1 cellular context compared by ENCODE assay signal in the genomic region with DNA sequence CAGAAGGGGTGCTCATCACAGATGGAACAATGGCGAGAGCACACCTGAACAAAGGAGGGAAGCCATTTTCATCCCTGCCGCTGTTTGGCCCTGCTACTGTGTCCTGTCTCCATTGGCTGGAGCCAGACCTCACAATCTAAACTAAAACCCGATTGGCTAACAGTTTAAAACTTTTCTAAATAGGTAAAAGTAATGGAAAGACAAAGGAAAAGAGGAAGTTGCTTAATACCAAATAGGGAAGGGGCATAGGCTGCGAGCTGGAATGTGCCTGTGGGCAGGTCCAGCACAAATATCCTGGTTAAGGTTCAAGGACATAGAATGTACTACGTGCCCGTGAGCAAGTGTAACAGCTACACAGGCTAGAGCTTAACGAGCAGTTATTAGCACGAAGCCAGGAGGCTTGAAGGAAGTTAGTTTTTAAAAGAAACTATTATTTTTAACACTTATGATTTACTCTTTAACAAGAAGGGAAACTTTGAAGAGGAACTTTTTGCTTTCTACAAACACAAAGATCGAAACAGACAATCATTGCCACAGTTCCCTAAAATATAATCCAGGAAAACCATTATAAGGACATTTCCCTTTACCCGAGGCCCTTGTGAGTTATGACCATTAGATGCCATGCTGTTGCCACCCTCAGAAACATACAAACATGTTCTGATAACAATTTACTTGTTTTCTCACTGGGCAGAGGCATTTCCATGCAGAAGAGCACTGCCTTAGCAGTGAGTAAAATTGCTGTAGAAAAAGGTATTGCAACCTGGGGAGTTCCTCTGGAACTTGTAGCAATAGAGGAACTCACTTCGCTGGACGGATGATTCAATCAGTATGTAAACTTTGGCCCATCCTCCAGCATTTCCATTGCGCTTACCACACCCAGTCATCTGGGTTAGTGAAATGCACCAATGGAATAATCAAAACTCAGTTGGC.
TF ChIP-seq lines count a peak whose summit lies in the region.

No MANE protein-coding gene starts in this region.

TF ChIP-seq in K562, 482 proteins besides CTCF, POLR2A, EP300 and RAD21 (continued from another document and continues in another):
- TF ChIP-seq, protein P1, sequence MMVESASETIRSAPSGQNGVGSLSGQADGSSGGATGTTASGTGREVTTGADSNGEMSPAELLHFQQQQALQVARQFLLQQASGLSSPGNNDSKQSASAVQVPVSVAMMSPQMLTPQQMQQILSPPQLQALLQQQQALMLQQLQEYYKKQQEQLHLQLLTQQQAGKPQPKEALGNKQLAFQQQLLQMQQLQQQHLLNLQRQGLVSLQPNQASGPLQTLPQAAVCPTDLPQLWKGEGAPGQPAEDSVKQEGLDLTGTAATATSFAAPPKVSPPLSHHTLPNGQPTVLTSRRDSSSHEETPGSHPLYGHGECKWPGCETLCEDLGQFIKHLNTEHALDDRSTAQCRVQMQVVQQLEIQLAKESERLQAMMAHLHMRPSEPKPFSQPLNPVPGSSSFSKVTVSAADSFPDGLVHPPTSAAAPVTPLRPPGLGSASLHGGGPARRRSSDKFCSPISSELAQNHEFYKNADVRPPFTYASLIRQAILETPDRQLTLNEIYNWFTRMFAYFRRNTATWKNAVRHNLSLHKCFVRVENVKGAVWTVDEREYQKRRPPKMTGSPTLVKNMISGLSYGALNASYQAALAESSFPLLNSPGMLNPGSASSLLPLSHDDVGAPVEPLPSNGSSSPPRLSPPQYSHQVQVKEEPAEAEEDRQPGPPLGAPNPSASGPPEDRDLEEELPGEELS (CRISPR knock-in tag; IDR thresholded peaks at IDR 0.05; ENCODE audit: borderline replicate concordance), result no peak
- TF ChIP-seq KAT2B (IDR thresholded peaks at IDR 0.05; ENCODE audit: low read depth, low read length), result no peak
- no peak for TF ChIP-seq RBM25 (IDR thresholded peaks at IDR 0.05; ENCODE audit: low read depth, low read length, severe bottlenecking)
- peak; percentile 62; the same call in 1 of the 2 replicates for TF ChIP-seq SMARCC2 (IDR thresholded peaks at IDR 0.05; ENCODE audit: low read depth)
- TF ChIP-seq ZKSCAN1 (IDR thresholded peaks at IDR 0.05; ENCODE audit: low read depth, low read length), result no peak
- TF ChIP-seq TAF15 (IDR thresholded peaks at IDR 0.05; ENCODE audit: low read depth, low read length), result no peak
- no peak for TF ChIP-seq ZNF143 (CRISPR knock-in tag; IDR thresholded peaks at IDR 0.05)
- TF ChIP-seq NR1H2 (CRISPR knock-in tag; IDR thresholded peaks at IDR 0.05), result no peak
- TF ChIP-seq RBFOX2 (IDR thresholded peaks at IDR 0.05; ENCODE audit: low read depth, low read length), result peak; percentile 30; the same call in 1 of the 2 replicates
- no peak for TF ChIP-seq TGIF2 (CRISPR knock-in tag; IDR thresholded peaks at IDR 0.05)
- no peak for TF ChIP-seq ZNF561 (CRISPR knock-in tag; conservative IDR thresholded peaks at IDR 0.05)
- TF ChIP-seq TBL1XR1 (IDR thresholded peaks at IDR 0.05; ENCODE audit: low read length in 2 of 2), result peak in 1 of 2 experiments; percentile 20; a peak in 1 of 4 replicates
- no peak for TF ChIP-seq IRF2 (CRISPR knock-in tag; IDR thresholded peaks at IDR 0.05)
- no peak for TF ChIP-seq ZNF274 (IDR thresholded peaks at IDR 0.05; ENCODE audit: borderline replicate concordance, low read depth, low read length)
- TF ChIP-seq NFATC3 (IDR thresholded peaks at IDR 0.05), result no peak
- no peak for TF ChIP-seq ZZZ3 (IDR thresholded peaks at IDR 0.05)
- TF ChIP-seq ZNF76 (CRISPR knock-in tag; IDR thresholded peaks at IDR 0.05; ENCODE audit: borderline replicate concordance), result no peak
- TF ChIP-seq, protein P2, sequence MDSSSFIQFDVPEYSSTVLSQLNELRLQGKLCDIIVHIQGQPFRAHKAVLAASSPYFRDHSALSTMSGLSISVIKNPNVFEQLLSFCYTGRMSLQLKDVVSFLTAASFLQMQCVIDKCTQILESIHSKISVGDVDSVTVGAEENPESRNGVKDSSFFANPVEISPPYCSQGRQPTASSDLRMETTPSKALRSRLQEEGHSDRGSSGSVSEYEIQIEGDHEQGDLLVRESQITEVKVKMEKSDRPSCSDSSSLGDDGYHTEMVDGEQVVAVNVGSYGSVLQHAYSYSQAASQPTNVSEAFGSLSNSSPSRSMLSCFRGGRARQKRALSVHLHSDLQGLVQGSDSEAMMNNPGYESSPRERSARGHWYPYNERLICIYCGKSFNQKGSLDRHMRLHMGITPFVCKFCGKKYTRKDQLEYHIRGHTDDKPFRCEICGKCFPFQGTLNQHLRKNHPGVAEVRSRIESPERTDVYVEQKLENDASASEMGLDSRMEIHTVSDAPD (CRISPR knock-in tag; IDR thresholded peaks at IDR 0.05), result no peak
- TF ChIP-seq TAF1 (IDR thresholded peaks at IDR 0.05; ENCODE audit: control insufficient read depth, extremely low read depth, insufficient read depth, low read length, severe bottlenecking), result no peak
- TF ChIP-seq, protein P3, sequence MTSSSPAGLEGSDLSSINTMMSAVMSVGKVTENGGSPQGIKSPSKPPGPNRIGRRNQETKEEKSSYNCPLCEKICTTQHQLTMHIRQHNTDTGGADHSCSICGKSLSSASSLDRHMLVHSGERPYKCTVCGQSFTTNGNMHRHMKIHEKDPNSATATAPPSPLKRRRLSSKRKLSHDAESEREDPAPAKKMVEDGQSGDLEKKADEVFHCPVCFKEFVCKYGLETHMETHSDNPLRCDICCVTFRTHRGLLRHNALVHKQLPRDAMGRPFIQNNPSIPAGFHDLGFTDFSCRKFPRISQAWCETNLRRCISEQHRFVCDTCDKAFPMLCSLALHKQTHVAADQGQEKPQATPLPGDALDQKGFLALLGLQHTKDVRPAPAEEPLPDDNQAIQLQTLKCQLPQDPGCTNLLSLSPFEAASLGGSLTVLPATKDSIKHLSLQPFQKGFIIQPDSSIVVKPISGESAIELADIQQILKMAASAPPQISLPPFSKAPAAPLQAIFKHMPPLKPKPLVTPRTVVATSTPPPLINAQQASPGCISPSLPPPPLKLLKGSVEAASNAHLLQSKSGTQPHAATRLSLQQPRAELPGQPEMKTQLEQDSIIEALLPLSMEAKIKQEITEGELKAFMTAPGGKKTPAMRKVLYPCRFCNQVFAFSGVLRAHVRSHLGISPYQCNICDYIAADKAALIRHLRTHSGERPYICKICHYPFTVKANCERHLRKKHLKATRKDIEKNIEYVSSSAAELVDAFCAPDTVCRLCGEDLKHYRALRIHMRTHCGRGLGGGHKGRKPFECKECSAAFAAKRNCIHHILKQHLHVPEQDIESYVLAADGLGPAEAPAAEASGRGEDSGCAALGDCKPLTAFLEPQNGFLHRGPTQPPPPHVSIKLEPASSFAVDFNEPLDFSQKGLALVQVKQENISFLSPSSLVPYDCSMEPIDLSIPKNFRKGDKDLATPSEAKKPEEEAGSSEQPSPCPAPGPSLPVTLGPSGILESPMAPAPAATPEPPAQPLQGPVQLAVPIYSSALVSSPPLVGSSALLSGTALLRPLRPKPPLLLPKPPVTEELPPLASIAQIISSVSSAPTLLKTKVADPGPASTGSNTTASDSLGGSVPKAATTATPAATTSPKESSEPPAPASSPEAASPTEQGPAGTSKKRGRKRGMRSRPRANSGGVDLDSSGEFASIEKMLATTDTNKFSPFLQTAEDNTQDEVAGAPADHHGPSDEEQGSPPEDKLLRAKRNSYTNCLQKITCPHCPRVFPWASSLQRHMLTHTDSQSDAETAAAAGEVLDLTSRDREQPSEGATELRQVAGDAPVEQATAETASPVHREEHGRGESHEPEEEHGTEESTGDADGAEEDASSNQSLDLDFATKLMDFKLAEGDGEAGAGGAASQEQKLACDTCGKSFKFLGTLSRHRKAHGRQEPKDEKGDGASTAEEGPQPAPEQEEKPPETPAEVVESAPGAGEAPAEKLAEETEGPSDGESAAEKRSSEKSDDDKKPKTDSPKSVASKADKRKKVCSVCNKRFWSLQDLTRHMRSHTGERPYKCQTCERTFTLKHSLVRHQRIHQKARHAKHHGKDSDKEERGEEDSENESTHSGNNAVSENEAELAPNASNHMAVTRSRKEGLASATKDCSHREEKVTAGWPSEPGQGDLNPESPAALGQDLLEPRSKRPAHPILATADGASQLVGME (CRISPR knock-in tag; IDR thresholded peaks at IDR 0.05), result peak; percentile 48; the same call in 1 of the 2 replicates
- no peak for TF ChIP-seq SIRT6 (IDR thresholded peaks at IDR 0.05; ENCODE audit: low read depth, low read length)
- TF ChIP-seq, protein P4, sequence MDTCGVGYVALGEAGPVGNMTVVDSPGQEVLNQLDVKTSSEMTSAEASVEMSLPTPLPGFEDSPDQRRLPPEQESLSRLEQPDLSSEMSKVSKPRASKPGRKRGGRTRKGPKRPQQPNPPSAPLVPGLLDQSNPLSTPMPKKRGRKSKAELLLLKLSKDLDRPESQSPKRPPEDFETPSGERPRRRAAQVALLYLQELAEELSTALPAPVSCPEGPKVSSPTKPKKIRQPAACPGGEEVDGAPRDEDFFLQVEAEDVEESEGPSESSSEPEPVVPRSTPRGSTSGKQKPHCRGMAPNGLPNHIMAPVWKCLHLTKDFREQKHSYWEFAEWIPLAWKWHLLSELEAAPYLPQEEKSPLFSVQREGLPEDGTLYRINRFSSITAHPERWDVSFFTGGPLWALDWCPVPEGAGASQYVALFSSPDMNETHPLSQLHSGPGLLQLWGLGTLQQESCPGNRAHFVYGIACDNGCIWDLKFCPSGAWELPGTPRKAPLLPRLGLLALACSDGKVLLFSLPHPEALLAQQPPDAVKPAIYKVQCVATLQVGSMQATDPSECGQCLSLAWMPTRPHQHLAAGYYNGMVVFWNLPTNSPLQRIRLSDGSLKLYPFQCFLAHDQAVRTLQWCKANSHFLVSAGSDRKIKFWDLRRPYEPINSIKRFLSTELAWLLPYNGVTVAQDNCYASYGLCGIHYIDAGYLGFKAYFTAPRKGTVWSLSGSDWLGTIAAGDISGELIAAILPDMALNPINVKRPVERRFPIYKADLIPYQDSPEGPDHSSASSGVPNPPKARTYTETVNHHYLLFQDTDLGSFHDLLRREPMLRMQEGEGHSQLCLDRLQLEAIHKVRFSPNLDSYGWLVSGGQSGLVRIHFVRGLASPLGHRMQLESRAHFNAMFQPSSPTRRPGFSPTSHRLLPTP (IDR thresholded peaks at IDR 0.05; ENCODE audit: borderline replicate concordance, extremely low read depth, insufficient read length), result no peak
- TF ChIP-seq, protein P5, sequence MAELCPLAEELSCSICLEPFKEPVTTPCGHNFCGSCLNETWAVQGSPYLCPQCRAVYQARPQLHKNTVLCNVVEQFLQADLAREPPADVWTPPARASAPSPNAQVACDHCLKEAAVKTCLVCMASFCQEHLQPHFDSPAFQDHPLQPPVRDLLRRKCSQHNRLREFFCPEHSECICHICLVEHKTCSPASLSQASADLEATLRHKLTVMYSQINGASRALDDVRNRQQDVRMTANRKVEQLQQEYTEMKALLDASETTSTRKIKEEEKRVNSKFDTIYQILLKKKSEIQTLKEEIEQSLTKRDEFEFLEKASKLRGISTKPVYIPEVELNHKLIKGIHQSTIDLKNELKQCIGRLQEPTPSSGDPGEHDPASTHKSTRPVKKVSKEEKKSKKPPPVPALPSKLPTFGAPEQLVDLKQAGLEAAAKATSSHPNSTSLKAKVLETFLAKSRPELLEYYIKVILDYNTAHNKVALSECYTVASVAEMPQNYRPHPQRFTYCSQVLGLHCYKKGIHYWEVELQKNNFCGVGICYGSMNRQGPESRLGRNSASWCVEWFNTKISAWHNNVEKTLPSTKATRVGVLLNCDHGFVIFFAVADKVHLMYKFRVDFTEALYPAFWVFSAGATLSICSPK (IDR thresholded peaks at IDR 0.05; ENCODE audit: borderline replicate concordance), result no peak
- no peak for TF ChIP-seq TCF7 (IDR thresholded peaks at IDR 0.05; ENCODE audit: borderline replicate concordance)
- TF ChIP-seq MAZ (CRISPR knock-in tag; conservative IDR thresholded peaks at IDR 0.05 in 1 of 2, IDR thresholded peaks at IDR 0.05 in 1 of 2), result no peak
- peak; percentile 63 for TF ChIP-seq MYC (IDR thresholded peaks at IDR 0.05; ENCODE audit: low read depth, low read length)
- 0 out of 2 replicates have a peak, but pooled peaks have one; percentile 41 for TF ChIP-seq MYC (CRISPR knock-in tag; IDR thresholded peaks at IDR 0.05; ENCODE audit: borderline replicate concordance, low read depth)
- TF ChIP-seq ZEB2 (IDR thresholded peaks at IDR 0.05), result peak; percentile 47; the same call in 1 of the 2 replicates
- peak; percentile 83; the same call in 1 of the 2 replicates for TF ChIP-seq LEF1 (IDR thresholded peaks at IDR 0.05)
- TF ChIP-seq MAFF (IDR thresholded peaks at IDR 0.05; ENCODE audit: low read length), result no peak
- no peak for TF ChIP-seq KAT7 (CRISPR knock-in tag; IDR thresholded peaks at IDR 0.05; ENCODE audit: borderline replicate concordance)
- no peak for TF ChIP-seq ZNF263 (CRISPR knock-in tag; IDR thresholded peaks at IDR 0.05; ENCODE audit: borderline replicate concordance)
- TF ChIP-seq ZNF668 (CRISPR knock-in tag; IDR thresholded peaks at IDR 0.05), result peak; percentile 9; the same call in 1 of the 2 replicates
- TF ChIP-seq CHCHD3 (CRISPR knock-in tag; IDR thresholded peaks at IDR 0.05), result no peak
- peak; percentile 54; the same call in 1 of the 2 replicates for TF ChIP-seq GTF2A2 (tag; IDR thresholded peaks at IDR 0.05)
- TF ChIP-seq, protein P6, sequence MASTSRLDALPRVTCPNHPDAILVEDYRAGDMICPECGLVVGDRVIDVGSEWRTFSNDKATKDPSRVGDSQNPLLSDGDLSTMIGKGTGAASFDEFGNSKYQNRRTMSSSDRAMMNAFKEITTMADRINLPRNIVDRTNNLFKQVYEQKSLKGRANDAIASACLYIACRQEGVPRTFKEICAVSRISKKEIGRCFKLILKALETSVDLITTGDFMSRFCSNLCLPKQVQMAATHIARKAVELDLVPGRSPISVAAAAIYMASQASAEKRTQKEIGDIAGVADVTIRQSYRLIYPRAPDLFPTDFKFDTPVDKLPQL (IDR thresholded peaks at IDR 0.05; ENCODE audit: extremely low read depth, insufficient read length), result no peak
- TF ChIP-seq BHLHE40 (IDR thresholded peaks at IDR 0.05; ENCODE audit: low read length), result no peak
- TF ChIP-seq, protein P7, sequence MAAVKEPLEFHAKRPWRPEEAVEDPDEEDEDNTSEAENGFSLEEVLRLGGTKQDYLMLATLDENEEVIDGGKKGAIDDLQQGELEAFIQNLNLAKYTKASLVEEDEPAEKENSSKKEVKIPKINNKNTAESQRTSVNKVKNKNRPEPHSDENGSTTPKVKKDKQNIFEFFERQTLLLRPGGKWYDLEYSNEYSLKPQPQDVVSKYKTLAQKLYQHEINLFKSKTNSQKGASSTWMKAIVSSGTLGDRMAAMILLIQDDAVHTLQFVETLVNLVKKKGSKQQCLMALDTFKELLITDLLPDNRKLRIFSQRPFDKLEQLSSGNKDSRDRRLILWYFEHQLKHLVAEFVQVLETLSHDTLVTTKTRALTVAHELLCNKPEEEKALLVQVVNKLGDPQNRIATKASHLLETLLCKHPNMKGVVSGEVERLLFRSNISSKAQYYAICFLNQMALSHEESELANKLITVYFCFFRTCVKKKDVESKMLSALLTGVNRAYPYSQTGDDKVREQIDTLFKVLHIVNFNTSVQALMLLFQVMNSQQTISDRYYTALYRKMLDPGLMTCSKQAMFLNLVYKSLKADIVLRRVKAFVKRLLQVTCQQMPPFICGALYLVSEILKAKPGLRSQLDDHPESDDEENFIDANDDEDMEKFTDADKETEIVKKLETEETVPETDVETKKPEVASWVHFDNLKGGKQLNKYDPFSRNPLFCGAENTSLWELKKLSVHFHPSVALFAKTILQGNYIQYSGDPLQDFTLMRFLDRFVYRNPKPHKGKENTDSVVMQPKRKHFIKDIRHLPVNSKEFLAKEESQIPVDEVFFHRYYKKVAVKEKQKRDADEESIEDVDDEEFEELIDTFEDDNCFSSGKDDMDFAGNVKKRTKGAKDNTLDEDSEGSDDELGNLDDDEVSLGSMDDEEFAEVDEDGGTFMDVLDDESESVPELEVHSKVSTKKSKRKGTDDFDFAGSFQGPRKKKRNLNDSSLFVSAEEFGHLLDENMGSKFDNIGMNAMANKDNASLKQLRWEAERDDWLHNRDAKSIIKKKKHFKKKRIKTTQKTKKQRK (IDR thresholded peaks at IDR 0.05; ENCODE audit: borderline replicate concordance, low read depth, low read length), result no peak
- TF ChIP-seq MCM7 (IDR thresholded peaks at IDR 0.05), result no peak
- TF ChIP-seq DPF2 (IDR thresholded peaks at IDR 0.05), result peak; percentile 65
